ENCODE assay signal across 7 cellular contexts in genomic region chr7:76359111-76359986, GRCh38.
DNase-seq lines count a peak whose midpoint lies in the region; ATAC-seq lines count a peak whose summit lies in the region.

No MANE protein-coding gene starts in this region.

- peak; percentile 70 for ATAC-seq in GM18508 (IDR thresholded peaks at IDR 0.05; ENCODE audit: insufficient read depth, unreplicated experiment)
- ATAC-seq in HG03039 (IDR thresholded peaks at IDR 0.05; ENCODE audit: unreplicated experiment) = peak; percentile 89

- DNase-seq in NCI-H2029 treated with DMSO at 0.1 percent for 48 hours (lab: John Stamatoyannopoulos, UW) (peak; percentile 64), T1000 (lab: John Stamatoyannopoulos, UW) (peak; percentile 96), astrocyte of the hippocampus (ENCODE audit: low read depth, low spot score) (peak; percentile 99), hippocampal formation (lab: John Stamatoyannopoulos, UW) (peak; percentile 98), retina (peak; percentile 97)

Comparison
In these comparisons a context has a peak if more than half of its experiments do, and no peak if none do; other contexts are left out.
1. Peak in every context shown above with its lines: DNase-seq and ATAC-seq.